28 cellular contexts compared by ENCODE assay signal in the genomic region with DNA sequence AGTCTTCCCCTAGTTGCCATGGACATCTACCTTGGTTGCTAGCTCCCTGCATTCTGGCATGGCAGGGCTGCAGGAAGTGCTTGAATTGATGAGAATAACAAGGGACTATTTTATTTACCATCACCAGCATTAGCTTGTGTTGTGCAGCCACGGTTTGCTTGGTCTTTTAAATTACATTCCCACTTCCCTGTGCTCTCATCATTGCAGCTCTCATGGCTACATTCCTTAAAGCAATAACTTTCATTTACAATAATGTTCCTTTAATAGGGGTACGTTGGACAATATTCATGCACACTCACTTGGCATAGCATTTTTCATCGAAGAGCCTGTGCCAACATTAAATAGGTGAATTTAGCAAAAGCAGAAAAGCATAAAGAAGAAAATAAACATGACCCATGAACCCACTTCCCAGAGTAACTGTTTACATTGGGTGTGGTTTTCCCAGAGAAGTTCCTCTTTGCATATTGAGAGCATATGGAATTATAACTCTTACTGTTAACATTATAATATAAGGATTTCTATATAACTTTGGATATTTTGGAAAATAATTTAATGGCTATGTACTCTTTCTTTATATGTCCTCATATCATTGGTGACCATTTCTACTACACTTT.
"Had no signal": no experiment of that assay in that cellular context is flagged by ENCODE, and none has a peak within 500 bp of the region (broad histone marks: within the 10 kb centered on the region; RNA-seq: fewer than 3 reads in every experiment).

No MANE protein-coding gene starts in this region.

- H3K4me1 ChIP-seq: adrenal gland, body of pancreas had no signal

- H3K36me3 ChIP-seq: adrenal gland, WERI-Rb-1 had no signal

- H3K27me3 ChIP-seq: adrenal gland, body of pancreas, dorsolateral prefrontal cortex had no signal

- H3K9me3 ChIP-seq: adrenal gland, body of pancreas had no signal

- H3K27ac ChIP-seq: adrenal gland, body of pancreas, coronary artery, dorsolateral prefrontal cortex, WERI-Rb-1 had no signal

- ATAC-seq: activated CD4-positive, CD25-positive, alpha-beta regulatory T cell treated with anti-CD3 and anti-CD28 coated beads, Interleukin-2, amount 50 U/mL, for 24 hours; activated CD8-positive, alpha-beta T cell treated with anti-CD3 and anti-CD28 coated beads for 36 hours; activated naive CD8-positive, alpha-beta T cell treated with anti-CD3 and anti-CD28 coated beads, Interleukin-2, amount 50 U/mL, for 24 hours; body of pancreas; esophagus mucosa; T-helper 17 cell had no signal

- H3K4me3 ChIP-seq: adrenal gland, body of pancreas, coronary artery, dorsolateral prefrontal cortex had no signal

- DNase-seq: activated B cell treated with CpG ODN at 0.5 μM for 24 hours; activated CD4-positive, alpha-beta T cell treated with anti-CD3 and anti-CD28 coated beads for 48 hours; activated CD4-positive, alpha-beta T cell treated with anti-CD3 and anti-CD28 coated beads, Interleukin-2, amount 50 U/mL, for 1 hour; activated CD4-positive, alpha-beta T cell treated with anti-CD3 and anti-CD28 coated beads, Interleukin-2, amount 50 U/mL, for 48 hours; activated CD8-positive, alpha-beta memory T cell treated with anti-CD3 and anti-CD28 coated beads for 24 hours; activated CD8-positive, alpha-beta T cell treated with anti-CD3 and anti-CD28 coated beads for 36 hours; activated effector memory CD4-positive, alpha-beta T cell treated with anti-CD3 and anti-CD28 coated beads, Interleukin-2, amount 50 U/mL, for 16 hours; activated naive CD4-positive, alpha-beta T cell treated with anti-CD3 and anti-CD28 coated beads for 36 hours; activated naive CD8-positive, alpha-beta T cell treated with anti-CD3 and anti-CD28 coated beads for 36 hours; activated naive CD8-positive, alpha-beta T cell treated with anti-CD3 and anti-CD28 coated beads, Interleukin-2, amount 50 U/mL, for 24 hours; activated T-cell treated with anti-CD3 and anti-CD28 coated beads, Interleukin-2, amount 50 U/mL, for 1 hour; activated T-cell treated with anti-CD3 and anti-CD28 coated beads, Interleukin-2, amount 50 U/mL, for 48 hours; adrenal gland; amygdala; aorta; body of pancreas; caudate nucleus; dorsolateral prefrontal cortex; effector memory CD4-positive, alpha-beta T cell; endodermal cell; foreskin fibroblast; head of caudate nucleus; T-helper 17 cell; T1000; WERI-Rb-1 had no signal
